In genomic region chr19:16936901-16937300, GRCh38 we compare ENCODE assay signal across 38 cellular contexts. TPM values are rescaled to one million over a fixed set of nuclear protein-coding genes. Genes with fewer than 3 reads are reported as not detected.
"Had no signal": no experiment of that assay in that cellular context is flagged by ENCODE, and none has a peak within 500 bp of the region (broad histone marks: within the 10 kb centered on the region; RNA-seq: fewer than 3 reads in every experiment).

No MANE protein-coding gene starts in this region.

- H3K4me3 ChIP-seq: MG63 had no signal

- H3K36me3 ChIP-seq: MG63 had no signal

- DNase-seq: Karpas-422, Kasumi-1, MG63, MM.1S, MV-4-11, NCI-H1048, NCI-H1092, NCI-H1092 treated with DMSO at 0.1 percent for 48 hours, NCI-H1105, NCI-H1105 treated with DMSO at 0.1 percent for 48 hours, NCI-H1417, NCI-H1417 treated with DMSO at 0.1 percent for 48 hours, NCI-H1436, NCI-H1436 treated with DMSO at 0.1 percent for 48 hours, NCI-H146, NCI-H1694, NCI-H1694 treated with DMSO at 0.1 percent for 48 hours, NCI-H187, NCI-H187 treated with DMSO at 0.1 percent for 48 hours, NCI-H1930, NCI-H2029, NCI-H2029 treated with DMSO at 0.1 percent for 48 hours, NCI-H2081, NCI-H2081 treated with DMSO at 0.1 percent for 48 hours, NCI-H2107, NCI-H2171, NCI-H2171 treated with DMSO at 0.1 percent for 48 hours, NCI-H2227 treated with DMSO at 0.1 percent for 48 hours, NCI-H226, NCI-H345, NCI-H446, NCI-H446 treated with DMSO at 0.1 percent for 48 hours, NCI-H510A, NCI-H510A treated with DMSO at 0.1 percent for 48 hours had no signal

RNA-seq across cellular contexts. Expression of gene F2RL3, which starts 48.1 kb away (rescaled TPM):
- total RNA-seq: LHCN-M2, M059J, MCF 10A, NCI-H460 had no signal
